Comparison of ENCODE assay signal across 8 cellular contexts in genomic region chr3:183447206-183448001, GRCh38. TPM values are rescaled to one million over a fixed set of nuclear protein-coding genes. Genes with fewer than 3 reads are reported as not detected.
DNase-seq lines count a peak whose midpoint lies in the region; ATAC-seq and TF ChIP-seq lines count a peak whose summit lies in the region.

No MANE protein-coding gene starts in this region.

- peak overlapping the region; percentile 97 for H3K4me3 Mint-ChIP-seq in neural crest cell

- H3K4me3 ChIP-seq in GM23248: peak overlapping the region; percentile 87
- H3K4me3 ChIP-seq in MG63: peak overlapping the region; percentile 62
- peak overlapping the region; percentile 61 to 87 (median 70) for H3K4me3 ChIP-seq in stomach

- H3K79me2 ChIP-seq in GM23248 (ENCODE audit: insufficient read depth): no peaks in the 10 kb centered on the region; the same call in 1 of the 2 replicates

- H4K20me1 ChIP-seq in GM23248 (ENCODE audit: insufficient read depth): no peaks in the 10 kb centered on the region

- peak; percentile 83 for DNase-seq in DMS114 treated with DMSO at 0.1 percent for 48 hours (lab: John Stamatoyannopoulos, UW; ENCODE audit: unreplicated experiment)
- DNase-seq in GM23248: peak; percentile 83
- DNase-seq in MG63: peak; percentile 60
- DNase-seq in SHP77 treated with DMSO at 0.1 percent for 48 hours (lab: John Stamatoyannopoulos, UW): peak; percentile 94
- DNase-seq in activated gamma-delta T cell treated with Interleukin-2 at 50 U/mL for 16 hours: peak; percentile 57
- peak; percentile 42 to 76 for DNase-seq in foreskin keratinocyte
- peak; percentile 95 for DNase-seq in neural crest cell (ENCODE audit: low read depth, low spot score)
- peak; percentile 82 for DNase-seq in stomach

- peaks cover 4% of the 10 kb centered on the region for H3K9me3 Mint-ChIP-seq in neural crest cell

- H3K4me1 Mint-ChIP-seq in neural crest cell: peaks cover 34% of the 10 kb centered on the region

- no peak for TF ChIP-seq POLR2A in stomach (IDR thresholded peaks at IDR 0.05)

- H3K4me2 ChIP-seq in GM23248 (ENCODE audit: unreplicated experiment): peak overlapping the region; percentile 94

- no peak for TF ChIP-seq EP300 in stomach (IDR thresholded peaks at IDR 0.05)

- no peaks in the 10 kb centered on the region for H3K9me3 ChIP-seq in GM23248 (ENCODE audit: low read depth)
- peaks cover 7% of the 10 kb centered on the region; the same call in 1 of the 2 replicates for H3K9me3 ChIP-seq in MG63
- peaks cover 0 to 20% (median 6%) of the 10 kb centered on the region in 4 donors for H3K9me3 ChIP-seq in stomach

- H3F3A ChIP-seq in GM23248 (ENCODE audit: insufficient read depth): no peaks in the 10 kb centered on the region

- WGBS in GM23248 (ENCODE audit: low coverage in 1 of 2, low lambda C conversion rate in 2 of 2, missing lambda C conversion rate in 2 of 2), 2 experiments: 1% methylated on average over 52 to 54 of the region's 54 CpGs
- 0 to 1% (median 0%) methylated on average over 47 to 54 of the region's 54 CpGs for WGBS in stomach, 5 donors

- peak overlapping the region; percentile 98 for H2AFZ ChIP-seq in GM23248

- peaks cover 5% of the 10 kb centered on the region for H3K36me3 Mint-ChIP-seq in neural crest cell (ENCODE audit: low read depth)

- H3K9me2 ChIP-seq in GM23248 (ENCODE audit: insufficient read depth): no peaks in the 10 kb centered on the region

- H3K4me1 ChIP-seq in GM23248 (ENCODE audit: insufficient read depth): peaks cover 12% of the 10 kb centered on the region; the same call in 1 of the 2 replicates
- H3K4me1 ChIP-seq in foreskin keratinocyte: peaks cover 8% of the 10 kb centered on the region
- H3K4me1 ChIP-seq in stomach: peaks cover 8 to 30% (median 15%) of the 10 kb centered on the region in 4 donors

- H3K36me3 ChIP-seq in GM23248 (ENCODE audit: low read depth): no peaks in the 10 kb centered on the region
- H3K36me3 ChIP-seq in MG63: no peaks in the 10 kb centered on the region
- peaks cover 0 to 6% (median 6%) of the 10 kb centered on the region in 4 donors for H3K36me3 ChIP-seq in stomach

- H3K27ac ChIP-seq in GM23248: peak overlapping the region; percentile 42
- H3K27ac ChIP-seq in foreskin keratinocyte: no peak overlapping the region
- peak overlapping the region; percentile 47 to 82 (median 75) for H3K27ac ChIP-seq in stomach

- in situ Hi-C loops in GM23248 (cut with MboI): no loop called here

- H3K27ac Mint-ChIP-seq in neural crest cell (ENCODE audit: unreplicated experiment): peak overlapping the region; percentile 98

- H3K27me3 ChIP-seq in GM23248 (replicated peaks; ENCODE audit: insufficient read depth) (0 out of 2 replicates have a peak, but pooled peaks cover 5% of the 10 kb centered on the region), MG63 (no peaks in the 10 kb centered on the region; the same call in 1 of the 2 replicates), foreskin keratinocyte (no peaks in the 10 kb centered on the region), stomach (no peaks in the 10 kb centered on the region)

- ATAC-seq in foreskin keratinocyte: peak; percentile 87

- H3K27me3 Mint-ChIP-seq in neural crest cell (ENCODE audit: low read depth): no peaks in the 10 kb centered on the region

- intact Hi-C loops in stomach (cut with DNase I; ENCODE audit: low total_unique reads): no loop called here

- no peak for TF ChIP-seq CTCF in foreskin keratinocyte (conservative IDR thresholded peaks at IDR 0.05)
- TF ChIP-seq CTCF in neural crest cell (conservative IDR thresholded peaks at IDR 0.05): peak; percentile 27
- TF ChIP-seq CTCF in stomach (IDR thresholded peaks at IDR 0.05): no peak

- H3K9ac ChIP-seq in GM23248: peak overlapping the region; percentile 85

RNA-seq across cellular contexts. Expression of gene MCF2L2, which starts 19.0 kb away (rescaled TPM):
- not detected in 2 replicates for total RNA-seq in GM23248 (2014; rRNA removed; shearing (Covaris generic))
- polyA plus RNA-seq in GM23248 (2016; fragmentation: Nextera tagmentation; extraction: Ambion mirVana): 0.03 TPM in 1 of 2 replicates, not detected in the other
- total RNA-seq in MG63 (2014; rRNA removed; shearing (Covaris generic); ENCODE audit: low replicate concordance): not detected in 2 replicates
- 0.14 and 0.25 TPM in 2 replicates for total RNA-seq in foreskin keratinocyte
- polyA plus RNA-seq in foreskin keratinocyte: 0.08 and 0.19 TPM in 2 replicates
- total RNA-seq in neural crest cell: 1.5 and 2.1 TPM in 2 replicates
- total RNA-seq in stomach: 1 to 10 TPM in 1 of 5 donors, under 1 TPM in 2, not detected in 2; 0.14 to 2.0 (median 0.29) TPM
- under 1 TPM; 0.05 to 0.46 (median 0.12) TPM for polyA plus RNA-seq in stomach
